Comparison of ENCODE assay signal across 23 cellular contexts in genomic region chr2:73259276-73259675, GRCh38. TPM values are rescaled to one million over a fixed set of nuclear protein-coding genes. Genes with fewer than 3 reads are reported as not detected.
"Had no signal": no experiment of that assay in that cellular context is flagged by ENCODE, and none has a peak within 500 bp of the region (broad histone marks: within the 10 kb centered on the region; RNA-seq: fewer than 3 reads in every experiment).

No MANE protein-coding gene starts in this region.

- DNase-seq: cerebellar nuclear complex; cortex of kidney; effector CD4-positive, alpha-beta T cell; foreskin fibroblast; gastrocnemius medialis; heart left ventricle; islet precursor cell; kidney glomerular epithelial cell; left colon; left ventricle myocardium inferior; natural killer cell; sigmoid colon; stimulated activated CD4-positive, alpha-beta T cell treated with anti-CD3 and anti-CD28 coated beads, Interleukin-2, amount 100 ng/mL, for 24 hours; stimulated activated CD4-positive, alpha-beta T cell treated with anti-CD3 and anti-CD28 coated beads, Interleukin-4, amount 100 ng/mL, for 24 hours; uterus had no signal

- ATAC-seq: esophagus mucosa; gastrocnemius medialis; left colon; natural killer cell; stimulated activated memory B cell treated with anti-CD40 and anti-IgM and Interleukin-4, amounts not matched to agents 10 μg/mL and 1 μg/mL and 100 μg/mL, for 72 hours had no signal

- H3K9me3 Mint-ChIP-seq: natural killer cell; stimulated activated memory B cell treated with anti-CD40 and anti-IgM and Interleukin-4, amounts not matched to agents 10 μg/mL and 1 μg/mL and 100 μg/mL, for 72 hours; stimulated activated naive CD8-positive, alpha-beta T cell treated with anti-CD3 and anti-CD28 coated beads, Interleukin-15, Interleukin-2, amounts not matched to agents 100 ng/mL and 50 ng/mL, for 24 hours had no signal

- H3K27ac Mint-ChIP-seq: natural killer cell; stimulated activated memory B cell treated with anti-CD40 and anti-IgM and Interleukin-4, amounts not matched to agents 10 μg/mL and 1 μg/mL and 100 μg/mL, for 72 hours; stimulated activated naive CD8-positive, alpha-beta T cell treated with anti-CD3 and anti-CD28 coated beads, Interleukin-15, Interleukin-2, amounts not matched to agents 100 ng/mL and 50 ng/mL, for 24 hours had no signal

- H3K36me3 Mint-ChIP-seq: natural killer cell had no signal

- H3K4me3 Mint-ChIP-seq: natural killer cell; stimulated activated memory B cell treated with anti-CD40 and anti-IgM and Interleukin-4, amounts not matched to agents 10 μg/mL and 1 μg/mL and 100 μg/mL, for 72 hours; stimulated activated naive CD8-positive, alpha-beta T cell treated with anti-CD3 and anti-CD28 coated beads, Interleukin-15, Interleukin-2, amounts not matched to agents 100 ng/mL and 50 ng/mL, for 24 hours had no signal

- H3K27me3 Mint-ChIP-seq: stimulated activated memory B cell treated with anti-CD40 and anti-IgM and Interleukin-4, amounts not matched to agents 10 μg/mL and 1 μg/mL and 100 μg/mL, for 72 hours; stimulated activated naive CD8-positive, alpha-beta T cell treated with anti-CD3 and anti-CD28 coated beads, Interleukin-15, Interleukin-2, amounts not matched to agents 100 ng/mL and 50 ng/mL, for 24 hours had no signal

RNA-seq across cellular contexts. Expression of gene EGR4, which starts 34.1 kb away (rescaled TPM):
- total RNA-seq: dermis microvascular lymphatic vessel endothelial cell, esophagus mucosa, gastrocnemius medialis, heart left ventricle, left colon, left ventricle myocardium inferior, omental fat pad, skeletal muscle tissue, thoracic aorta, tibial nerve, uterus had no signal
